ENCODE assay signal across 26 cellular contexts in the genomic region with DNA sequence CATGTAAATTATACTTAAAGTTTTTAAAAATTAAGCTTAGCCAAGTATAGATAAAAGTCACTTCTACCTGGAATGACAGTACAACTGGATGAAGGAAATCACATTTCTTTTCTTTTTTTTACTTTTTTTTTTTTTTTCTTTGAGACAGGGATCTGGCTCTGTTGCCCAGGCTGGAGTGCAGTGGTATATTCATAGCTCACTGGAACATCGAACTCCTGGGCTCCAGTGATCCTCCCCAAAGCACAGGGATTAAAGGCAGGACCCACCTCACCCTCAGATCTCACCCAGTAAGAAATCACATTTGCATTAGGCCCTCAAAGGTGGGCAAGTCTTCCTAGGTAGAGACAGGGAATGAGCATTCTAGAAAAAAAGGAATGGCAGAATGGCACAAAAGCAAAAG.
DNase-seq lines count a peak whose midpoint lies in the region; ATAC-seq, FAIRE-seq and TF ChIP-seq lines count a peak whose summit lies in the region.
"Had no signal": no experiment of that assay in that cellular context is flagged by ENCODE, and none has a peak within 500 bp of the region (broad histone marks: within the 10 kb centered on the region; RNA-seq: fewer than 3 reads in every experiment).

No MANE protein-coding gene starts in this region.

- H3K4me1 ChIP-seq in K562 (replicated peaks in 1 of 2; ENCODE audit: control insufficient read depth in 2 of 2, insufficient read depth in 2 of 2, low read length in 2 of 2) (no peaks in the 10 kb centered on the region; a peak in 1 of 5 replicates), GM23338 (ENCODE audit: insufficient read depth) (no peaks in the 10 kb centered on the region)
- H3K4me1 ChIP-seq: BE2C, BLaER1 had no signal

- CTCF ChIA-PET in K562 (lab: Yijun Ruan, JAX; ENCODE audit: low intra/inter-chr PET ratio): no interaction called here

- peaks cover 3% of the 10 kb centered on the region for H3K4me1 Mint-ChIP-seq in T-helper 17 cell
- H3K4me1 Mint-ChIP-seq in GM23338: no peaks in the 10 kb centered on the region
- H3K4me1 Mint-ChIP-seq: CD4-positive, CD25-positive, alpha-beta regulatory T cell; CD8-positive, alpha-beta memory T cell had no signal

- H3K27ac ChIP-seq in K562 (ENCODE audit: extremely low read depth, low read depth, low read length) (no peak overlapping the region), GM23338 (ENCODE audit: low read depth) (no peak overlapping the region)
- H3K27ac ChIP-seq: BLaER1 had no signal

- DNase-seq in T-helper 17 cell (no peak), K562 (ENCODE audit: extremely low read depth in 1 of 4, low spot score in 3 of 4) (no peak), urothelium cell line (ENCODE audit: low spot score) (no peak), GM23338 (ENCODE audit: low spot score) (no peak), GM19240 (ENCODE audit: insufficient read length, low spot score) (no peak)
- DNase-seq: 8988T; ACHN; BE2C; C1 segment of cervical spinal cord; CD4-positive, alpha-beta memory T cell; CD4-positive, CD25-positive, alpha-beta regulatory T cell; CD8-positive, alpha-beta memory T cell; COR-L47; DMS 273 treated with DMSO at 0.1 percent for 48 hours; DMS153; DMS53; DMS79; DND-41; EL; GDM1 had no signal

- 0 out of 2 replicates have a peak, but pooled peaks cover 6% of the 10 kb centered on the region for H3K9me2 ChIP-seq in GM23338 (ENCODE audit: insufficient read depth)

- H3K36me3 Mint-ChIP-seq in T-helper 17 cell (ENCODE audit: low read depth) (no peaks in the 10 kb centered on the region), GM23338 (ENCODE audit: low read depth) (peaks cover 22% of the 10 kb centered on the region; the same call in 2 of the 3 replicates)
- H3K36me3 Mint-ChIP-seq: CD14-positive monocyte; CD4-positive, alpha-beta memory T cell; CD4-positive, CD25-positive, alpha-beta regulatory T cell had no signal

- H3K27me3 ChIP-seq in K562 (ENCODE audit: control insufficient read depth in 2 of 2, insufficient read depth in 2 of 2, low read length in 2 of 2) (no peaks in the 10 kb centered on the region), GM23338 (ENCODE audit: insufficient read depth) (no peaks in the 10 kb centered on the region)
- H3K27me3 ChIP-seq: BLaER1 had no signal

- H3K4me2 ChIP-seq in K562 (ENCODE audit: insufficient read depth, low read length) (no peak overlapping the region), GM23338 (no peak overlapping the region)
- H3K4me2 ChIP-seq: BLaER1 had no signal

- no peak for TF ChIP-seq POLR2A in K562 (conservative IDR thresholded peaks at IDR 0.05)

- no peaks in the 10 kb centered on the region for H3K9me1 ChIP-seq in K562 (ENCODE audit: control insufficient read depth, insufficient read depth, low read length)

- TF ChIP-seq EP300 in K562 (IDR thresholded peaks at IDR 0.05; ENCODE audit: low read length): no peak

- no peak for FAIRE-seq in K562 (lab: Jason Lieb, UNC)
- peak; percentile 42 for FAIRE-seq in urothelium cell line (lab: Jason Lieb, UNC)
- FAIRE-seq: A204.1, GM12878, GM12892, GM18507 had no signal

- H3K9ac ChIP-seq in K562 (ENCODE audit: insufficient read depth in 1 of 2, low read depth in 2 of 2, low read length in 2 of 2): no peak overlapping the region
- H3K9ac ChIP-seq: BLaER1 had no signal

- H3K27me3 Mint-ChIP-seq in T-helper 17 cell (peaks cover 5% of the 10 kb centered on the region), GM23338 (ENCODE audit: insufficient read depth, low read depth, poor library complexity) (peaks cover 2% of the 10 kb centered on the region)
- H3K27me3 Mint-ChIP-seq: CD8-positive, alpha-beta memory T cell had no signal

- H3K9me3 ChIP-seq in T-helper 17 cell (ENCODE audit: control insufficient read depth, low read length, poor library complexity, severe bottlenecking): no peaks in the 10 kb centered on the region
- no peaks in the 10 kb centered on the region; the same call in 1 of the 2 replicates for H3K9me3 ChIP-seq in K562 (replicated peaks; ENCODE audit: control insufficient read depth, insufficient read depth, low read depth, low read length)
- H3K9me3 ChIP-seq: BE2C had no signal

- H3K4me3 ChIP-seq in K562: no peak overlapping the region
- H3K4me3 ChIP-seq in GM23338: no peak overlapping the region
- H3K4me3 ChIP-seq: BLaER1, GM12878 had no signal

- H2AFZ ChIP-seq in K562 (ENCODE audit: low read depth, low read length) (no peak overlapping the region), GM23338 (no peak overlapping the region)

- POLR2A ChIA-PET in K562 (lab: Yijun Ruan, JAX): interaction anchor here (2.1 kb wide), 1 partner anchor 11 kb away, joined by 6 read pairs; no protein-coding TSS in a partner anchor

- no peak for TF ChIP-seq RAD21 in K562 (CRISPR knock-in tag; conservative IDR thresholded peaks at IDR 0.05 in 1 of 2, IDR thresholded peaks at IDR 0.05 in 1 of 2)

- peak overlapping the region; percentile 41 for H3K4me3 Mint-ChIP-seq in T-helper 17 cell
- H3K4me3 Mint-ChIP-seq in GM23338: no peak overlapping the region
- H3K4me3 Mint-ChIP-seq: CD14-positive monocyte; CD4-positive, alpha-beta memory T cell; CD4-positive, CD25-positive, alpha-beta regulatory T cell; CD8-positive, alpha-beta memory T cell had no signal

- H4K20me1 ChIP-seq in K562 (replicated peaks; ENCODE audit: control insufficient read depth, insufficient read depth, low read length): no peaks in the 10 kb centered on the region
- no peaks in the 10 kb centered on the region for H4K20me1 ChIP-seq in GM23338 (replicated peaks; ENCODE audit: insufficient read depth)
- H4K20me1 ChIP-seq: BLaER1 had no signal

- H3K27ac Mint-ChIP-seq in T-helper 17 cell: no peak overlapping the region
- no peak overlapping the region for H3K27ac Mint-ChIP-seq in GM23338
- H3K27ac Mint-ChIP-seq: CD14-positive monocyte; CD4-positive, alpha-beta memory T cell; CD4-positive, CD25-positive, alpha-beta regulatory T cell; CD8-positive, alpha-beta memory T cell had no signal

- in situ Hi-C loops in K562 (cut with MboI): no loop called here

- intact Hi-C loops in K562 (cut with micrococcal nuclease): no loop called here

- no peaks in the 10 kb centered on the region for H3K79me2 ChIP-seq in K562 (ENCODE audit: control insufficient read depth, insufficient read depth, low read length)
- H3K79me2 ChIP-seq in GM23338 (replicated peaks; ENCODE audit: insufficient read depth): no peaks in the 10 kb centered on the region

- WGBS in K562 (ENCODE audit: insufficient coverage, low coverage, missing lambda C conversion rate): 10% methylated on average over 1 of the region's 1 CpG

- BruUV-seq in K562 (replicated peaks; lab: Mats Ljungman, UMichigan): no TSS peak

- H3F3A ChIP-seq in GM23338 (replicated peaks; ENCODE audit: low read depth): no peaks in the 10 kb centered on the region

- ATAC-seq in T-helper 17 cell (no peak), K562 (no peak), GM23338 (no peak)
- ATAC-seq: GM12878 had no signal

- TF ChIP-seq CTCF in K562 (IDR thresholded peaks at IDR 0.05 in 2 of 3, conservative IDR thresholded peaks at IDR 0.05 in 1 of 3; ENCODE audit: insufficient read depth in 2 of 3, low read depth in 1 of 3, low read length in 3 of 3) (no peak), GM23338 (conservative IDR thresholded peaks at IDR 0.05; ENCODE audit: low read depth in 2 of 2) (no peak)

- H3K36me3 ChIP-seq in K562 (ENCODE audit: control insufficient read depth, insufficient read depth, low read length) (no peaks in the 10 kb centered on the region; the same call in 2 of the 3 replicates), GM23338 (ENCODE audit: insufficient read depth) (peaks cover 3% of the 10 kb centered on the region; the same call in 1 of the 2 replicates)
- H3K36me3 ChIP-seq: BE2C, BLaER1 had no signal

- H3K9me3 Mint-ChIP-seq in GM23338: peaks cover 32% of the 10 kb centered on the region; the same call in 2 of the 3 replicates

TF ChIP-seq in GM23338, 12 proteins besides CTCF, POLR2A, EP300 and RAD21 (continues in another document):
- no peak for TF ChIP-seq NANOG (IDR thresholded peaks at IDR 0.05; ENCODE audit: borderline replicate concordance)
- no peak for TF ChIP-seq EZH2 (IDR thresholded peaks at IDR 0.05; ENCODE audit: low read depth, unreplicated experiment)
- no peak for TF ChIP-seq POLR2AphosphoS5 (IDR thresholded peaks at IDR 0.05; ENCODE audit: low read depth)
- TF ChIP-seq ZNF331 (CRISPR knock-in tag; IDR thresholded peaks at IDR 0.05; ENCODE audit: low read depth): no peak
